23 cellular contexts compared by ENCODE assay signal in the genomic region with DNA sequence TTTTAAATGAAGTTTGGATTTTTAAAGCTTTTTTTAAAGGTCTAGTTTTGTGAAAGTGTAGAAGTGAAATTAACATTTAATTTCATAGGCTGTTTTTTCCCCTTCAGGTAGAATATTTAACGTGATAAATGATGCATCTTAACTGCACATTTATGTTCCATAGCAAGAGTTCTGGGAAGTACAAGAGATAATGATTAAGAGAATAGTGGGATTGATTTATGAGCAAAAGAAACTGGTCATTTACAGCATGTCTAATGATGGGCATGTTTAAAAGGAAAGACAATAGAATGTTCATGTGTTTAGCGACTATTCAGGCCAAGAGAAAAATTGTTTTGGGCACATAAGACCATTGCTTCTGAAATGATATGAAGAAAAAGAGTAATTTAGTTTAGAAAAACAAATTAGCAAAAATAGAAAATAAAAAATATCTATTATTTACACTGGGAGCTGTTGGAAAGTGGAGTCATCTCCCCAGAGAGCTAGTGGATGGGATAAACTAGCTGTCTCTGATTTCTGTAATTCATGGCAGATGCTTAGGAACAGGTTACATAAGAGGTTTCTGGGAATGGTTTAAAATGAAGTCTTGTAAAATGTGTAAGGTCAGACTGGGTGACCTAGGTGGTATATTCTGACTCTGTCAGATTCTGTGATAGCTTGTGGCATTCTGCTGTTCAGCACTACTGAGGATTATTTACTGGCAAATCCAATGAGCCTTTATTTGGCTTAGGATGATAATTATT.
DNase-seq lines count a peak whose midpoint lies in the region; ATAC-seq and TF ChIP-seq lines count a peak whose summit lies in the region.
"Had no signal": no experiment of that assay in that cellular context is flagged by ENCODE, and none has a peak within 500 bp of the region (broad histone marks: within the 10 kb centered on the region; RNA-seq: fewer than 3 reads in every experiment).

No MANE protein-coding gene starts in this region.

- no peaks in the 10 kb centered on the region for H4K20me1 ChIP-seq in H9 (ENCODE audit: control insufficient read depth, insufficient read depth, insufficient read length)

- no peaks in the 10 kb centered on the region for H3K23me2 ChIP-seq in H9 (ENCODE audit: insufficient read length, low read depth, low read length, poor library complexity, severe bottlenecking)

- no peak overlapping the region for H3K23ac ChIP-seq in H9 (ENCODE audit: insufficient read length, low read depth, low read length)

- ATAC-seq in HG02588 (IDR thresholded peaks at IDR 0.05; ENCODE audit: unreplicated experiment) (no peak), body of pancreas (no peak)
- ATAC-seq: activated naive CD4-positive, alpha-beta T cell treated with anti-CD3 and anti-CD28 coated beads, Interleukin-2, amount 50 U/mL, for 72 hours; GM12878; SK-N-SH treated with all-trans-retinoic acid at 6 μM for 48 hours had no signal

- H3K9me3 Mint-ChIP-seq in H9, result no peaks in the 10 kb centered on the region
- H3K9me3 Mint-ChIP-seq: activated CD4-positive, alpha-beta T cell treated with anti-CD3 and anti-CD28 coated beads, Interleukin-2, amount 10 ng/mL, durations not matched to agents 24 days and 14 days; activated naive CD4-positive, alpha-beta T cell treated with anti-CD3 and anti-CD28 coated beads, Interleukin-2, amount 50 U/mL, for 72 hours; CD4-positive, CD25-positive, alpha-beta regulatory T cell; T-helper 2 cell treated with Interferon-gamma antibody and Interleukin-4, amounts not matched to agents 5 μg/mL and 100 μg/mL, for 36 hours; type B pancreatic cell had no signal

- H3K27me3 ChIP-seq in H9 (ENCODE audit: insufficient read depth, low read length) (no peaks in the 10 kb centered on the region), body of pancreas (no peaks in the 10 kb centered on the region)

- H3K27me3 Mint-ChIP-seq in H9 (ENCODE audit: low read depth), result no peaks in the 10 kb centered on the region
- H3K27me3 Mint-ChIP-seq: activated CD4-positive, alpha-beta T cell treated with anti-CD3 and anti-CD28 coated beads, Interleukin-2, amount 10 ng/mL, durations not matched to agents 24 days and 14 days; CD4-positive, CD25-positive, alpha-beta regulatory T cell; type B pancreatic cell had no signal

- DNase-seq in AG08395 (ENCODE audit: low spot score) (peak; percentile 4), GM03348 (ENCODE audit: low spot score) (peak; percentile 41), NCI-H2227 (lab: John Stamatoyannopoulos, UW; ENCODE audit: unreplicated experiment) (peak; percentile 18), fibroblast of peridontal ligament (ENCODE audit: extremely low read depth) (peak; percentile 90), H9 (no peak), OCI-M1 (lab: John Stamatoyannopoulos, UW) (no peak), body of pancreas (no peak)
- DNase-seq: activated CD4-positive, alpha-beta T cell treated with anti-CD3 and anti-CD28 coated beads, Interleukin-2, amount 10 ng/mL, durations not matched to agents 24 days and 14 days; CD4-positive, CD25-positive, alpha-beta regulatory T cell; DMS153; GF-D8; mammary epithelial cell; NCI-H1048; NCI-H2029 treated with DMSO at 0.1 percent for 48 hours; occipital lobe had no signal

- no peak overlapping the region for H3K56ac ChIP-seq in H9 (ENCODE audit: insufficient read length, low read depth, low read length)

- TF ChIP-seq POLR2A in body of pancreas (IDR thresholded peaks at IDR 0.05), result no peak

- H3K27ac Mint-ChIP-seq in H9, result no peak overlapping the region
- H3K27ac Mint-ChIP-seq: activated CD4-positive, alpha-beta T cell treated with anti-CD3 and anti-CD28 coated beads, Interleukin-2, amount 10 ng/mL, durations not matched to agents 24 days and 14 days; activated naive CD4-positive, alpha-beta T cell treated with anti-CD3 and anti-CD28 coated beads, Interleukin-2, amount 50 U/mL, for 72 hours; T-helper 2 cell treated with Interferon-gamma antibody and Interleukin-4, amounts not matched to agents 5 μg/mL and 100 μg/mL, for 36 hours; type B pancreatic cell had no signal

- no peaks in the 10 kb centered on the region for H3K79me2 ChIP-seq in H9 (ENCODE audit: insufficient read depth, low read length)

- no peak overlapping the region for H2BK12ac ChIP-seq in H9 (ENCODE audit: insufficient read length, low read depth, low read length)

- no CpG with 5 or more reads among the region's 2 CpGs for WGBS in H9 (ENCODE audit: extremely low coverage, insufficient read length, low lambda C conversion rate)
- WGBS in body of pancreas, 2 donors, result 89 to 90% methylated on average over 2 of the region's 2 CpGs

- no peak overlapping the region for H3K4me3 ChIP-seq in body of pancreas
- H3K4me3 ChIP-seq: GM12878 had no signal

- H2AK5ac ChIP-seq in H9 (ENCODE audit: insufficient read length, low read length), result no peak overlapping the region

- H3K4me1 ChIP-seq in H9 (ENCODE audit: insufficient read depth, low read length) (no peaks in the 10 kb centered on the region), body of pancreas (no peaks in the 10 kb centered on the region)

- no peak overlapping the region for H3K18ac ChIP-seq in H9 (ENCODE audit: insufficient read length, low read depth, low read length)

- H3K9me3 ChIP-seq in H9 (ENCODE audit: control insufficient read depth, low read depth, low read length) (no peaks in the 10 kb centered on the region), body of pancreas (no peaks in the 10 kb centered on the region)

- H3K9ac ChIP-seq in H9 (ENCODE audit: extremely low read depth, insufficient read length, low read length), result no peak overlapping the region

- H3K14ac ChIP-seq in H9 (ENCODE audit: insufficient read depth, low read length), result no peak overlapping the region

- no peaks in the 10 kb centered on the region for H3K79me1 ChIP-seq in H9 (ENCODE audit: insufficient read depth, low read depth, low read length, poor library complexity, severe bottlenecking)

- no peak overlapping the region for H3K4ac ChIP-seq in H9 (ENCODE audit: low read depth, low read length)

- H3K27ac ChIP-seq in H9 (ENCODE audit: insufficient read length, low read depth, low read length) (no peak overlapping the region), body of pancreas (no peak overlapping the region)
- H3K27ac ChIP-seq: RWPE1, VCaP had no signal

- no peak overlapping the region for H4K5ac ChIP-seq in H9 (ENCODE audit: insufficient read length, low read depth, low read length)

- intact Hi-C loops in body of pancreas (cut with DNase I), result no loop called here

- H3K4me3 Mint-ChIP-seq in H9, result no peak overlapping the region
- H3K4me3 Mint-ChIP-seq: activated CD4-positive, alpha-beta T cell treated with anti-CD3 and anti-CD28 coated beads, Interleukin-2, amount 10 ng/mL, durations not matched to agents 24 days and 14 days; CD4-positive, CD25-positive, alpha-beta regulatory T cell; T-helper 2 cell treated with Interferon-gamma antibody and Interleukin-4, amounts not matched to agents 5 μg/mL and 100 μg/mL, for 36 hours; type B pancreatic cell had no signal

- H2BK5ac ChIP-seq in H9 (ENCODE audit: insufficient read length, low read length), result no peak overlapping the region

- H2BK120ac ChIP-seq in H9 (ENCODE audit: low read depth, low read length, poor library complexity, severe bottlenecking), result no peak overlapping the region

- H2BK20ac ChIP-seq in H9 (ENCODE audit: low read depth, low read length, poor library complexity, severe bottlenecking), result no peak overlapping the region

- no peak overlapping the region for H3T11ph ChIP-seq in H9 (ENCODE audit: low read length)

- TF ChIP-seq CTCF in H9 (conservative IDR thresholded peaks at IDR 0.05) (no peak), body of pancreas (IDR thresholded peaks at IDR 0.05) (no peak)

- peaks cover 6 to 10% of the 10 kb centered on the region in 2 experiments for H3K4me1 Mint-ChIP-seq in H9

- H3K4me2 ChIP-seq in H9 (ENCODE audit: insufficient read depth, insufficient read length, low read length), result no peak overlapping the region

- H2BK15ac ChIP-seq in H9 (ENCODE audit: low read depth, low read length), result no peak overlapping the region

- no peak overlapping the region for H4K91ac ChIP-seq in H9 (ENCODE audit: insufficient read length, low read depth, low read length)

- no peaks in the 10 kb centered on the region for H3K36me3 Mint-ChIP-seq in H9 (ENCODE audit: insufficient read depth in 1 of 3, low read depth in 3 of 3)
- H3K36me3 Mint-ChIP-seq: activated naive CD4-positive, alpha-beta T cell treated with anti-CD3 and anti-CD28 coated beads, Interleukin-2, amount 50 U/mL, for 72 hours had no signal

- H4K8ac ChIP-seq in H9 (replicated peaks; ENCODE audit: insufficient read length, low read depth, low read length), result no peak overlapping the region

- no peak overlapping the region for H2AFZ ChIP-seq in H9 (ENCODE audit: low read length)

- H3K36me3 ChIP-seq in body of pancreas (replicated peaks in 1 of 2; ENCODE audit: insufficient read depth in 1 of 2, low read depth in 2 of 2), result no peaks in the 10 kb centered on the region

Comparison
In these comparisons a context has a peak if more than half of its experiments do, and no peak if none do; other contexts are left out.
1. DNase-seq: peak in AG08395 (single experiment), GM03348 (single experiment), NCI-H2227 (single experiment) and fibroblast of peridontal ligament (single experiment); none in H9 (single experiment), OCI-M1 (single experiment) and body of pancreas (0 of 4).